ENCODE assay signal across 8 cellular contexts in genomic region chr17:49315974-49316570, GRCh38. TPM values are rescaled to one million over a fixed set of nuclear protein-coding genes. Genes with fewer than 3 reads are reported as not detected.
DNase-seq lines count a peak whose midpoint lies in the region; ATAC-seq and TF ChIP-seq lines count a peak whose summit lies in the region.

No MANE protein-coding gene starts in this region.

- H3K27me3 Mint-ChIP-seq in CD8-positive, alpha-beta memory T cell = no peaks in the 10 kb centered on the region
- no peaks in the 10 kb centered on the region for H3K27me3 Mint-ChIP-seq in naive thymus-derived CD4-positive, alpha-beta T cell

- H4K5ac ChIP-seq in IMR-90 (ENCODE audit: low read depth, low read length) = no peak overlapping the region

- no peak for TF ChIP-seq RAD21 in IMR-90 (IDR thresholded peaks at IDR 0.05; ENCODE audit: low read length)

- POLR2A ChIA-PET in CD8-positive, alpha-beta memory T cell (lab: Charles Lee) = interaction anchor here (1.0 to 1.6 kb wide), 2 partner anchors 52 to 77 kb away, joined by 3 to 10 read pairs; no protein-coding TSS in a partner anchor
- POLR2A ChIA-PET in IMR-90 (lab: Charles Lee; ENCODE audit: unreplicated experiment) = interaction anchor here (0.6 kb wide), 1 partner anchor 25 kb away, joined by 3 read pairs; no protein-coding TSS in a partner anchor
- POLR2A ChIA-PET in naive thymus-derived CD4-positive, alpha-beta T cell (lab: Charles Lee) = interaction anchor here (0.7 to 4.1 kb wide), 7 partner anchors 25 to 77 kb away, joined by 3 to 39 read pairs (median 3); no protein-coding TSS in a partner anchor

- no peak overlapping the region for H3K9ac ChIP-seq in IMR-90 (ENCODE audit: low read depth, low read length)

- H3K4ac ChIP-seq in IMR-90 (ENCODE audit: low read depth, low read length) = no peak overlapping the region

- H3K9me3 Mint-ChIP-seq in CD8-positive, alpha-beta memory T cell = no peaks in the 10 kb centered on the region
- no peaks in the 10 kb centered on the region for H3K9me3 Mint-ChIP-seq in naive thymus-derived CD4-positive, alpha-beta T cell

- H3K4me3 ChIP-seq in CD8-positive, alpha-beta memory T cell (ENCODE audit: low read length) = peak overlapping the region; percentile 9
- no peak overlapping the region for H3K4me3 ChIP-seq in IMR-90 (ENCODE audit: insufficient read depth, low read depth, low read length)
- peak overlapping the region in 1 of 2 donors; percentile 36 for H3K4me3 ChIP-seq in ascending aorta
- H3K4me3 ChIP-seq in naive thymus-derived CD4-positive, alpha-beta T cell (ENCODE audit: low read length) = no peak overlapping the region
- H3K4me3 ChIP-seq in thyroid gland (replicated peaks in 1 of 3) = no peak overlapping the region

- dilution Hi-C loops in IMR-90 (cut with HindIII; ENCODE audit: low sequenced_read_pairs, unreplicated experiment) = no loop called here

- WGBS in IMR-90 (ENCODE audit: extremely low coverage in 2 of 2, insufficient read length in 1 of 2), 2 experiments = 75% methylated on average over 3 of the region's 7 CpGs; no CpG with 5 or more reads in 1 of the 2 experiments
- WGBS in thyroid gland, 2 donors = 67 to 75% methylated on average over 7 of the region's 7 CpGs

- no peak overlapping the region for H2AFZ ChIP-seq in IMR-90 (replicated peaks; ENCODE audit: low read length, poor library complexity)

- no peak overlapping the region for H2BK120ac ChIP-seq in IMR-90 (ENCODE audit: low read depth, low read length)

- CTCF ChIA-PET in CD8-positive, alpha-beta memory T cell (lab: Charles Lee) = interaction anchor here (0.7 to 7.5 kb wide), 19 partner anchors 9 to 92 kb away, joined by 3 to 90 read pairs (median 7); partner anchors contain the start of gene ZNF652
- CTCF ChIA-PET in IMR-90 (lab: Yijun Ruan, JAX) = interaction anchor here (0.7 to 1.3 kb wide), 3 partner anchors 19 to 96 kb away, joined by 3 read pairs; no protein-coding TSS in a partner anchor
- CTCF ChIA-PET in naive thymus-derived CD4-positive, alpha-beta T cell (lab: Charles Lee) = interaction anchor here (0.6 to 3.7 kb wide), 17 partner anchors 13 to 239 kb away, joined by 3 to 69 read pairs (median 5); partner anchors contain the start of gene PHB1

- no peak overlapping the region for H3K27ac ChIP-seq in CD8-positive, alpha-beta memory T cell (ENCODE audit: low read depth, low read length)
- H3K27ac ChIP-seq in IMR-90 (ENCODE audit: insufficient read depth, low read length) (no peak overlapping the region), ascending aorta (peak overlapping the region; percentile 24 to 37), thyroid gland (no peak overlapping the region)
- no peak overlapping the region for H3K27ac ChIP-seq in naive thymus-derived CD4-positive, alpha-beta T cell (ENCODE audit: low read depth, low read length)

- no peaks in the 10 kb centered on the region for H3K9me3 ChIP-seq in CD8-positive, alpha-beta memory T cell (ENCODE audit: low read length)
- H3K9me3 ChIP-seq in IMR-90 (ENCODE audit: control insufficient read depth, insufficient read depth, low read length) (no peaks in the 10 kb centered on the region), ascending aorta (no peaks in the 10 kb centered on the region), thyroid gland (no peaks in the 10 kb centered on the region)
- no peaks in the 10 kb centered on the region for H3K9me3 ChIP-seq in naive thymus-derived CD4-positive, alpha-beta T cell (ENCODE audit: control insufficient read depth in 2 of 3, low read length in 3 of 3)

- H3K56ac ChIP-seq in IMR-90 (ENCODE audit: extremely low read depth, insufficient read depth, low read length) = no peak overlapping the region

- no peak for TF ChIP-seq POLR2A in IMR-90 (IDR thresholded peaks at IDR 0.05; ENCODE audit: low read depth, low read length)
- TF ChIP-seq POLR2A in thyroid gland (IDR thresholded peaks at IDR 0.05) = no peak

- H4K20me1 ChIP-seq in IMR-90 (ENCODE audit: insufficient read depth, low read length) = peaks cover 10% of the 10 kb centered on the region; the same call in 1 of the 2 replicates

- H3K36me3 ChIP-seq in CD8-positive, alpha-beta memory T cell (ENCODE audit: insufficient read depth, low read length) = peaks cover 22% of the 10 kb centered on the region
- H3K36me3 ChIP-seq in IMR-90 (ENCODE audit: control insufficient read depth, insufficient read depth, low read length) = peaks cover 16% of the 10 kb centered on the region
- peaks cover 14 to 18% of the 10 kb centered on the region in 2 donors for H3K36me3 ChIP-seq in ascending aorta
- peaks cover 5 to 16% (median 7%) of the 10 kb centered on the region in 3 experiments for H3K36me3 ChIP-seq in naive thymus-derived CD4-positive, alpha-beta T cell (ENCODE audit: control insufficient read depth in 2 of 3, insufficient read depth in 3 of 3, low read length in 3 of 3)
- H3K36me3 ChIP-seq in thyroid gland = peaks cover 0 to 6% of the 10 kb centered on the region in 2 donors

- peak; percentile 30 for ATAC-seq in IMR-90 (ENCODE audit: low read depth)
- peak; percentile 6 for ATAC-seq in naive thymus-derived CD4-positive, alpha-beta T cell

- no peak overlapping the region for H2AK5ac ChIP-seq in IMR-90 (ENCODE audit: low read depth, low read length)

- peaks cover 6% of the 10 kb centered on the region; the same call in 1 of the 2 replicates for H3K9me1 ChIP-seq in IMR-90 (ENCODE audit: insufficient read depth, low read length)

- intact Hi-C loops in IMR-90 (cut with micrococcal nuclease) = loop anchor here (1.0 to 2.0 kb wide), 3 partner anchors 47 to 241 kb away; partner anchors contain the start of gene ZNF652
- intact Hi-C loops in ascending aorta (cut with DNase I) = loop anchor here (1.0 to 5.0 kb wide), 4 partner anchors 47 to 241 kb away; partner anchors contain the start of genes PHB1 and ZNF652
- intact Hi-C loops in naive thymus-derived CD4-positive, alpha-beta T cell (cut with micrococcal nuclease) = loop anchor here (1.0 to 10.0 kb wide), 7 partner anchors 26 to 241 kb away; no protein-coding TSS in a partner anchor
- intact Hi-C loops in thyroid gland (cut with DNase I) = loop anchor here (2.0 to 10.0 kb wide), 2 partner anchors 79 to 239 kb away; no protein-coding TSS in a partner anchor

- no peaks in the 10 kb centered on the region for H3K27me3 ChIP-seq in CD8-positive, alpha-beta memory T cell (ENCODE audit: insufficient read depth, low read length, poor library complexity, severe bottlenecking)
- H3K27me3 ChIP-seq in IMR-90 (ENCODE audit: control insufficient read depth, insufficient read depth, low read length) (no peaks in the 10 kb centered on the region), ascending aorta (no peaks in the 10 kb centered on the region), thyroid gland (no peaks in the 10 kb centered on the region)
- H3K27me3 ChIP-seq in naive thymus-derived CD4-positive, alpha-beta T cell (ENCODE audit: control insufficient read depth in 2 of 2, insufficient read depth in 2 of 2, low read length in 2 of 2) = no peaks in the 10 kb centered on the region

- H4K91ac ChIP-seq in IMR-90 (ENCODE audit: insufficient read depth, low read depth, low read length) = no peak overlapping the region

- no peak overlapping the region for H2AK9ac ChIP-seq in IMR-90 (replicated peaks; ENCODE audit: low read depth, low read length, poor library complexity)

- H2BK5ac ChIP-seq in IMR-90 (ENCODE audit: low read depth, low read length, poor library complexity, severe bottlenecking) = no peak overlapping the region

- H2BK20ac ChIP-seq in IMR-90 (ENCODE audit: low read depth, low read length) = no peak overlapping the region

- in situ Hi-C loops in IMR-90 (cut with MboI; ENCODE audit: low sequenced_read_pairs) = loop anchor here (5.0 to 10.0 kb wide), 2 partner anchors 81 to 229 kb away; no protein-coding TSS in a partner anchor

- H3K79me1 ChIP-seq in IMR-90 (ENCODE audit: low read depth in 1 of 2, low read length in 2 of 2) = peaks cover 3 to 37% of the 10 kb centered on the region in 2 experiments; a peak in 3 of 4 replicates

- H3K27ac Mint-ChIP-seq in CD8-positive, alpha-beta memory T cell = peak overlapping the region; percentile 12 to 92 (median 57)
- peak overlapping the region in 8 of 9 donors; percentile 49 to 94 (median 77) for H3K27ac Mint-ChIP-seq in naive thymus-derived CD4-positive, alpha-beta T cell

- H3K4me2 ChIP-seq in IMR-90 (ENCODE audit: low read depth, low read length) = peak overlapping the region; percentile 34; the same call in 1 of the 2 replicates

- no TSS peak for BruUV-seq in IMR-90 (replicated peaks; lab: Mats Ljungman, UMichigan)

- H3K18ac ChIP-seq in IMR-90 (ENCODE audit: low read depth, low read length) = no peak overlapping the region

- TF ChIP-seq CTCF in IMR-90 (conservative IDR thresholded peaks at IDR 0.05; ENCODE audit: low read depth, low read length) = no peak
- TF ChIP-seq CTCF in ascending aorta (IDR thresholded peaks at IDR 0.05) = no peak
- no peak for TF ChIP-seq CTCF in thyroid gland (IDR thresholded peaks at IDR 0.05)

- no peak overlapping the region for H3K14ac ChIP-seq in IMR-90 (replicated peaks; ENCODE audit: low read depth, low read length)

- H3K36me3 Mint-ChIP-seq in CD8-positive, alpha-beta memory T cell = peaks cover 0 to 40% (median 9%) of the 10 kb centered on the region in 3 donors
- H3K36me3 Mint-ChIP-seq in naive thymus-derived CD4-positive, alpha-beta T cell = peaks cover 2 to 14% (median 5%) of the 10 kb centered on the region in 5 donors

- H2BK15ac ChIP-seq in IMR-90 (ENCODE audit: low read depth, low read length) = no peak overlapping the region

- H3K4me3 Mint-ChIP-seq in CD8-positive, alpha-beta memory T cell = peak overlapping the region in 6 of 7 donors; percentile 75 to 92 (median 84)
- peak overlapping the region in 8 of 10 donors; percentile 33 to 86 (median 78) for H3K4me3 Mint-ChIP-seq in naive thymus-derived CD4-positive, alpha-beta T cell

- no peak for DNase-seq in CD8-positive, alpha-beta memory T cell
- DNase-seq in IMR-90 (peak; percentile 27), ascending aorta (ENCODE audit: low spot score in 2 of 2) (no peak), 8988T (no peak), activated gamma-delta T cell treated with Interleukin-2 at 50 U/mL for 16 hours (no peak), RPMI8226 (no peak), thyroid gland (no peak)
- no peak for DNase-seq in naive thymus-derived CD4-positive, alpha-beta T cell

- H3K23ac ChIP-seq in IMR-90 (ENCODE audit: low read depth, low read length) = no peak overlapping the region

- H4K8ac ChIP-seq in IMR-90 (ENCODE audit: low read depth in 2 of 2, low read length in 2 of 2) = no peak overlapping the region

- peaks cover 32 to 47% (median 37%) of the 10 kb centered on the region in 3 donors for H3K4me1 Mint-ChIP-seq in CD8-positive, alpha-beta memory T cell
- H3K4me1 Mint-ChIP-seq in naive thymus-derived CD4-positive, alpha-beta T cell = peaks cover 16 to 44% (median 36%) of the 10 kb centered on the region in 7 donors

- H3K4me1 ChIP-seq in CD8-positive, alpha-beta memory T cell (ENCODE audit: insufficient read depth, low read length) = peaks cover 10% of the 10 kb centered on the region
- peaks cover 3% of the 10 kb centered on the region; the same call in 1 of the 2 replicates for H3K4me1 ChIP-seq in IMR-90 (ENCODE audit: control insufficient read depth, insufficient read depth, low read length)
- peaks cover 7 to 8% of the 10 kb centered on the region in 2 donors for H3K4me1 ChIP-seq in ascending aorta
- H3K4me1 ChIP-seq in naive thymus-derived CD4-positive, alpha-beta T cell (ENCODE audit: control insufficient read depth in 2 of 2, insufficient read depth in 2 of 2, low read length in 2 of 2) = no peaks in the 10 kb centered on the region
- peaks cover 0 to 5% of the 10 kb centered on the region in 2 donors for H3K4me1 ChIP-seq in thyroid gland

RNA-seq across cellular contexts. Expression of gene ZNF652, which starts 46.0 kb away (rescaled TPM):
- 10 to 100 TPM; 11.5 to 11.9 TPM for total RNA-seq in CD8-positive, alpha-beta memory T cell
- 27.7 TPM for polyA plus RNA-seq in CD8-positive, alpha-beta memory T cell
- 8.8 and 9.7 TPM in 2 replicates for total RNA-seq in IMR-90 (2012; rRNA removed)
- 3.3 and 3.6 TPM in 2 replicates for polyA plus RNA-seq in IMR-90 (2012; rRNA removed)
- 1.1 and 1.9 TPM in 2 replicates for polyA plus RNA-seq in IMR-90 (2012; cell fraction: cytosol; rRNA removed)
- 4.0 and 17.5 TPM in 2 replicates for polyA plus RNA-seq in IMR-90 (2012; cell fraction: nucleus; rRNA removed; ENCODE audit: low replicate concordance)
- 13.5 TPM for total RNA-seq in ascending aorta
- 10 to 100 TPM; 33.8 to 64.4 (median 49.9) TPM for total RNA-seq in naive thymus-derived CD4-positive, alpha-beta T cell
- 10 to 100 TPM; 19.3 to 20.3 TPM for polyA plus RNA-seq in naive thymus-derived CD4-positive, alpha-beta T cell
- 10 to 100 TPM; 60.0 to 64.9 (median 62.1) TPM for total RNA-seq in thyroid gland

Comparison
In these comparisons a context has a peak if more than half of its experiments do, and no peak if none do; other contexts are left out.
1. H3K27ac ChIP-seq: peak in ascending aorta (2 of 2); none in CD8-positive, alpha-beta memory T cell (single experiment), IMR-90 (single experiment), naive thymus-derived CD4-positive, alpha-beta T cell (single experiment) and thyroid gland (0 of 3).